Comparison of ENCODE assay signal across 20 cellular contexts in the genomic region with DNA sequence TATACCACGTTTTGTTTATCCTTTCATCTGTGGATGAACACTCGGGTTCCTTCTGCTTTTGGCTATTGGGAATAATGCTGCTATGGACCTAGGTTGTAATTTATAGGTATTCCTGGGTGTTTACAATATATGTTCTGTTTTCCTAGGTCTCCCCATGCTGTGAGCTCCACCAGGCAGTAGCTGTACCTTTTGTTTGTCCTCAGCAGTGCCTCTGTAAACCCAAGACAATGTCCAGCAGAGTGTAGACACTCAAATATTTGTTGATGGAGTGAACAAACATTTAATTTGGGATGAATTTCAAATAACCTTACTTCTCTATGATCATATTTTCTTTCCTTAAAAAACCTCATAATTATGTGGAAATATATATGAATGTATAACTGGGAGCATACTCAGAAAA.
"Had no signal": no experiment of that assay in that cellular context is flagged by ENCODE, and none has a peak within 500 bp of the region (broad histone marks: within the 10 kb centered on the region; RNA-seq: fewer than 3 reads in every experiment).

No MANE protein-coding gene starts in this region.

- H3K9me3 ChIP-seq: esophagus squamous epithelium, gastroesophageal sphincter, left ventricle myocardium inferior, lower lobe of right lung, pancreas, suprapubic skin, thyroid gland had no signal

- DNase-seq: dermis blood vessel endothelial cell; esophagus squamous epithelium; foreskin fibroblast; glutamatergic neuron; islet precursor cell; left ventricle myocardium inferior; lower lobe of right lung; midbrain; nucleus accumbens; pancreas; right cardiac atrium; stimulated activated CD4-positive, alpha-beta T cell treated with anti-CD3 and anti-CD28 coated beads, Interleukin-2, amount 100 ng/mL, for 48 hours; stimulated activated naive CD8-positive, alpha-beta T cell treated with anti-CD3 and anti-CD28 coated beads, Interleukin-15, Interleukin-2, amounts not matched to agents 100 U/mL and 50 U/mL, for 24 hours; thyroid gland had no signal

- H3K4me3 ChIP-seq: esophagus squamous epithelium, gastroesophageal sphincter, left ventricle myocardium inferior, lower lobe of right lung, neural progenitor cell, pancreas, smooth muscle cell, suprapubic skin, thyroid gland had no signal

- H3K4me1 ChIP-seq: lower lobe of right lung, neural progenitor cell, pancreas, suprapubic skin, thyroid gland had no signal

- H3K4me2 ChIP-seq: neural progenitor cell, smooth muscle cell had no signal

- H3K27ac ChIP-seq: esophagus squamous epithelium, gastroesophageal sphincter, left ventricle myocardium inferior, lower lobe of right lung, neural progenitor cell, pancreas, suprapubic skin, thyroid gland had no signal

- H3K27me3 ChIP-seq: esophagus squamous epithelium, gastroesophageal sphincter, neural progenitor cell, pancreas, suprapubic skin, thyroid gland had no signal

- H3K36me3 ChIP-seq: esophagus squamous epithelium, gastroesophageal sphincter, left ventricle myocardium inferior, lower lobe of right lung, neural progenitor cell, pancreas, suprapubic skin, thyroid gland had no signal

- H2AFZ ChIP-seq: neural progenitor cell had no signal

- ATAC-seq: gastroesophageal sphincter; lower lobe of right lung; natural killer cell treated with Interleukin-12 subunit alpha and Interleukin-12 subunit beta and Interleukin-15 and Interleukin-18, amount 100 ng/mL, for 72 hours; pancreas; right cardiac atrium; stimulated activated effector memory CD8-positive, alpha-beta T cell treated with anti-CD3 and anti-CD28 coated beads, Interleukin-12 subunit alpha, Interleukin-12 subunit beta, amount 100 ng/mL, for 72 hours; stimulated activated naive CD8-positive, alpha-beta T cell treated with anti-CD3 and anti-CD28 coated beads, Interleukin-15, Interleukin-2, amounts not matched to agents 100 U/mL and 50 U/mL, for 24 hours had no signal

- H3K9ac ChIP-seq: neural progenitor cell had no signal
